ENCODE assay signal across 2 cellular contexts in genomic region chr22:26746311-26746710, GRCh38.
TF ChIP-seq lines count a peak whose summit lies in the region.

No MANE protein-coding gene starts in this region.

TF ChIP-seq in HepG2, 621 proteins besides CTCF, POLR2A, EP300 and RAD21:
- TF ChIP-seq, protein P1, sequence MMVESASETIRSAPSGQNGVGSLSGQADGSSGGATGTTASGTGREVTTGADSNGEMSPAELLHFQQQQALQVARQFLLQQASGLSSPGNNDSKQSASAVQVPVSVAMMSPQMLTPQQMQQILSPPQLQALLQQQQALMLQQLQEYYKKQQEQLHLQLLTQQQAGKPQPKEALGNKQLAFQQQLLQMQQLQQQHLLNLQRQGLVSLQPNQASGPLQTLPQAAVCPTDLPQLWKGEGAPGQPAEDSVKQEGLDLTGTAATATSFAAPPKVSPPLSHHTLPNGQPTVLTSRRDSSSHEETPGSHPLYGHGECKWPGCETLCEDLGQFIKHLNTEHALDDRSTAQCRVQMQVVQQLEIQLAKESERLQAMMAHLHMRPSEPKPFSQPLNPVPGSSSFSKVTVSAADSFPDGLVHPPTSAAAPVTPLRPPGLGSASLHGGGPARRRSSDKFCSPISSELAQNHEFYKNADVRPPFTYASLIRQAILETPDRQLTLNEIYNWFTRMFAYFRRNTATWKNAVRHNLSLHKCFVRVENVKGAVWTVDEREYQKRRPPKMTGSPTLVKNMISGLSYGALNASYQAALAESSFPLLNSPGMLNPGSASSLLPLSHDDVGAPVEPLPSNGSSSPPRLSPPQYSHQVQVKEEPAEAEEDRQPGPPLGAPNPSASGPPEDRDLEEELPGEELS (CRISPR knock-in tag; IDR thresholded peaks at IDR 0.05) = no peak
- 0 out of 2 replicates have a peak, but pooled peaks have one; percentile 17 for TF ChIP-seq CREB1 (IDR thresholded peaks at IDR 0.05)
- TF ChIP-seq CREB1 (CRISPR knock-in tag; IDR thresholded peaks at IDR 0.05) = no peak

TF ChIP-seq in HEK293, 187 proteins besides CTCF, POLR2A, EP300 and RAD21:
- TF ChIP-seq ZNF513 (tag by site-specific recombination; IDR thresholded peaks at IDR 0.05) (peak; percentile 79), ZSCAN4 (tag by site-specific recombination; IDR thresholded peaks at IDR 0.05) (no peak), ZNF768 (tag by site-specific recombination; IDR thresholded peaks at IDR 0.05) (peak; percentile 33; the same call in 1 of the 2 replicates), ZNF610 (tag by site-specific recombination; IDR thresholded peaks at IDR 0.05; ENCODE audit: borderline replicate concordance) (no peak), ZNF239 (tag by site-specific recombination; IDR thresholded peaks at IDR 0.05) (no peak)
